1 cellular context compared by ENCODE assay signal in genomic region chr10:77146937-77147336, GRCh38.
TF ChIP-seq lines count a peak whose summit lies in the region.

No MANE protein-coding gene starts in this region.

TF ChIP-seq in IMR-90, 13 proteins besides CTCF, POLR2A, EP300 and RAD21:
- TF ChIP-seq RFX5 (IDR thresholded peaks at IDR 0.05; ENCODE audit: low read depth, low read length) (no peak), MAFK (IDR thresholded peaks at IDR 0.05; ENCODE audit: low read depth, low read length) (0 out of 2 replicates have a peak, but pooled peaks have one; percentile 28), MAZ (IDR thresholded peaks at IDR 0.05; ENCODE audit: borderline replicate concordance, low read depth, low read length) (no peak), CEBPB (IDR thresholded peaks at IDR 0.05; ENCODE audit: low read depth, low read length) (no peak)
